ENCODE assay signal across 8 cellular contexts in genomic region chr6:98832282-98833100, GRCh38. TPM values are rescaled to one million over a fixed set of nuclear protein-coding genes. Genes with fewer than 3 reads are reported as not detected.
DNase-seq lines count a peak whose midpoint lies in the region; ATAC-seq and TF ChIP-seq lines count a peak whose summit lies in the region.

No MANE protein-coding gene starts in this region.

- DNase-seq in NCI-H187 (lab: John Stamatoyannopoulos, UW) = peak; percentile 54 to 75
- DNase-seq in NCI-H187 treated with DMSO at 0.1 percent for 48 hours (lab: John Stamatoyannopoulos, UW) = no peak
- DNase-seq in NCI-H345 (lab: John Stamatoyannopoulos, UW) = peak; percentile 68
- DNase-seq in vagina (ENCODE audit: extremely low spot score in 2 of 2) = no peak
- DNase-seq in cerebellar nuclear complex (lab: John Stamatoyannopoulos, UW) = no peak

- 1% methylated on average over 61 of the region's 61 CpGs for WGBS in ectodermal cell, 2 experiments

- H3K4me3 ChIP-seq in ectodermal cell (ENCODE audit: insufficient read depth, low read depth, low read length) (peak overlapping the region; percentile 53), mucosa of rectum (ENCODE audit: low read length in 2 of 2) (peak overlapping the region; percentile 50 to 65), vagina (peak overlapping the region; percentile 52 to 64)

- no peak for TF ChIP-seq POLR2A in vagina (IDR thresholded peaks at IDR 0.05)

- no peak for ATAC-seq in HG02973 (IDR thresholded peaks at IDR 0.05; ENCODE audit: unreplicated experiment)

- H3K27ac ChIP-seq in ectodermal cell (ENCODE audit: insufficient read depth, low read depth, low read length, poor library complexity, severe bottlenecking) = no peak overlapping the region
- no peak overlapping the region for H3K27ac ChIP-seq in mucosa of rectum (ENCODE audit: low read depth in 2 of 2, low read length in 2 of 2)
- H3K27ac ChIP-seq in vagina = no peak overlapping the region

- no peaks in the 10 kb centered on the region for H3K9me3 ChIP-seq in ectodermal cell (ENCODE audit: control insufficient read depth, low read length)
- no peaks in the 10 kb centered on the region for H3K9me3 ChIP-seq in mucosa of rectum (ENCODE audit: control insufficient read depth in 2 of 2, low read length in 2 of 2)
- H3K9me3 ChIP-seq in vagina = no peaks in the 10 kb centered on the region

- H3K36me3 ChIP-seq in ectodermal cell (ENCODE audit: control insufficient read depth, insufficient read depth, low read length) (no peaks in the 10 kb centered on the region), mucosa of rectum (ENCODE audit: control insufficient read depth in 2 of 2, insufficient read depth in 2 of 2, low read length in 2 of 2) (no peaks in the 10 kb centered on the region), vagina (no peaks in the 10 kb centered on the region)

- no peak for TF ChIP-seq CTCF in vagina (IDR thresholded peaks at IDR 0.05)

- intact Hi-C loops in vagina (cut with DNase I) = no loop called here

- H3K9ac ChIP-seq in mucosa of rectum (ENCODE audit: low read depth in 1 of 2, low read length in 2 of 2) = no peak overlapping the region

- H3K4me1 ChIP-seq in ectodermal cell (ENCODE audit: control insufficient read depth, insufficient read depth, low read length) (peaks cover 51% of the 10 kb centered on the region), mucosa of rectum (ENCODE audit: control insufficient read depth in 2 of 2, insufficient read depth in 2 of 2, low read length in 2 of 2) (peaks cover 17 to 21% of the 10 kb centered on the region in 2 donors), vagina (peaks cover 56% of the 10 kb centered on the region)

- H3K27me3 ChIP-seq in ectodermal cell (ENCODE audit: control insufficient read depth, insufficient read depth, low read length, poor library complexity, severe bottlenecking) (peaks cover 88% of the 10 kb centered on the region), mucosa of rectum (ENCODE audit: control insufficient read depth in 2 of 2, insufficient read depth in 2 of 2, low read length in 2 of 2) (peaks cover 68 to 80% of the 10 kb centered on the region in 2 donors), vagina (peaks cover 32% of the 10 kb centered on the region)

RNA-seq across cellular contexts. Expression of gene POU3F2, which starts 1.9 kb away (rescaled TPM):
- polyA plus RNA-seq in ectodermal cell (2013, experiment 1 of 4) = 30.1 TPM
- 34.8 TPM for polyA plus RNA-seq in ectodermal cell (2013, experiment 2 of 4)
- 34.7 TPM for polyA plus RNA-seq in ectodermal cell (2013, experiment 3 of 4)
- 38.9 TPM for polyA plus RNA-seq in ectodermal cell (2013, experiment 4 of 4)
- not detected for total RNA-seq in vagina

Comparison
In these comparisons a context has a peak if more than half of its experiments do, and no peak if none do; other contexts are left out.
1. DNase-seq: peak in NCI-H187 (2 of 2) and NCI-H345 (single experiment); none in NCI-H187 treated with DMSO at 0.1 percent for 48 hours (single experiment), vagina (0 of 2) and cerebellar nuclear complex (0 of 2).
2. Peak in every context shown above with its lines, with median percentiles within 50 percentile points of each other: H3K4me3 ChIP-seq.